Comparison of ENCODE assay signal across 8 cellular contexts in the genomic region with DNA sequence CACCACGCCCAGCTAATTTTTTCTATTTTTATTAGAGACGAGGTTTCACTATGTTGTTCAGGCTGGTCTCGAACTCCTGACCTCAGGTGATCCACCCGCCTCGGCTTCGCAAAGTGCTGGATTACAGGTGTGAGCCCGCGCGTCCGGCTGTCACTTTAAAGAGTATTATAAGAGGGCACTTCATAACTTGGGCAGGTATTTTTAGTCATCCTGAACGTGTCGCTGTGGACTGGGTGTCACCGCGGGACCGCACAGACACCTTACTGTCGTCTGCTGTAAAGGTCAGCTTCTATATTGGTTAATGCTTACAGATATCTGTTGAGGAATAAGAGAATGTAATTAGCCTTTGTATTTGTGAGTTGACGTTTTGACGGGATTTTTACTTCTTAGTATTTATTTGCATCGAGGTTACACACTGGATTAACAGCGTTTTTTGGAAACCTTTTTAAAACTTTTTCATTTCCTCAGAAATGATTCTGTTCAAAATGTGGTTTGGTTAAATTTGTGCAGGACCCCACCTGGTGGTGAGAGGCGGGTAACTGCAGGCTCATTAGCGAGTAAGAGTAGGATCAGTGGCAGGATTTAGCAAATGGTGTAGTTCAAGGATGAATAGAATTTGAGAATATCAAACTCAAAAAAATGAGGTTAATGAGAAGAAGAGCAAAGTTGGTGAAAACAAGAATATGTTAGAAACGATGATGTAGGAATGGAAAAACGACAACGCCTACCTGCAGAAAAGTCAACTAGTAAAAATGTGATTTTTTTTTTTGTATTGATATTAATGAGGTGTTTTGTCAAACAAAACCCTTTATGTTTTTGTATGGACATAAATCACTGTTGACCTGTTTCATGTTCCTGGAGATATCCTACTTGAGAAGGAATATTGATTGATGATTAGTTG. TPM values are rescaled to one million over a fixed set of nuclear protein-coding genes. Genes with fewer than 3 reads are reported as not detected.
DNase-seq lines count a peak whose midpoint lies in the region; ATAC-seq and TF ChIP-seq lines count a peak whose summit lies in the region.

No MANE protein-coding gene starts in this region.

- H4K20me1 ChIP-seq in PC-3 (ENCODE audit: low read length) = peaks cover 58% of the 10 kb centered on the region
- H4K20me1 ChIP-seq in fibroblast of lung (ENCODE audit: control insufficient read depth, extremely low read depth, insufficient read depth, low read length) = peaks cover 3% of the 10 kb centered on the region
- H4K20me1 ChIP-seq in neural cell (ENCODE audit: insufficient read depth) = peaks cover 18% of the 10 kb centered on the region

- peak; percentile 26 for ATAC-seq in HG03354 (IDR thresholded peaks at IDR 0.05; ENCODE audit: poor library complexity, severe bottlenecking, unreplicated experiment)
- ATAC-seq in PC-3 = peak; percentile 10; the same call in 1 of the 2 replicates
- no peak for ATAC-seq in HG03196 (IDR thresholded peaks at IDR 0.05; ENCODE audit: unreplicated experiment)

- WGBS in testis, 2 donors = 41 to 48% methylated on average over 25 of the region's 25 CpGs

- H3K4me1 ChIP-seq in PC-3 (ENCODE audit: insufficient read depth, low read length) = peaks cover 14% of the 10 kb centered on the region; the same call in 1 of the 2 replicates
- H3K4me1 ChIP-seq in fibroblast of lung (ENCODE audit: control insufficient read depth, extremely low read depth, insufficient read depth, low read length) = no peaks in the 10 kb centered on the region
- peaks cover 9% of the 10 kb centered on the region for H3K4me1 ChIP-seq in testis

- H3K4me3 ChIP-seq in PC-3 (ENCODE audit: low read length) (peak overlapping the region; percentile 88), fibroblast of lung (replicated peaks in 1 of 4; ENCODE audit: control extremely low read depth in 1 of 4, insufficient read depth in 1 of 4, low read depth in 3 of 4, low read length in 4 of 4) (no peak overlapping the region), neural cell (ENCODE audit: low read length) (peak overlapping the region; percentile 16), testis (no peak overlapping the region)

- H2AFZ ChIP-seq in PC-3 (ENCODE audit: low read length) = no peak overlapping the region
- no peak overlapping the region for H2AFZ ChIP-seq in fibroblast of lung (ENCODE audit: low read length)
- H2AFZ ChIP-seq in neural cell (ENCODE audit: low read depth, low read length) = no peak overlapping the region

- H3K9ac ChIP-seq in PC-3 (ENCODE audit: low read length) (peak overlapping the region; percentile 35; the same call in 1 of the 2 replicates), fibroblast of lung (ENCODE audit: insufficient read depth, low read length) (no peak overlapping the region), neural cell (ENCODE audit: low read length) (no peak overlapping the region)

- peak overlapping the region; percentile 36 for H3K27ac Mint-ChIP-seq in activated T-helper 1 cell treated with anti-CD3 and anti-CD28 coated beads, Interleukin-12 subunit alpha, Interleukin-12 subunit beta, Interleukin-2, Interleukin-4 antibody, amounts not matched to agents 30 ng/mL and 10 ng/mL and 1 ng/mL, durations not matched to agents 14 hours and 24 hours and 36 hours

- H3K4me2 ChIP-seq in PC-3 (ENCODE audit: low read length) = peak overlapping the region; percentile 89
- no peak overlapping the region for H3K4me2 ChIP-seq in fibroblast of lung (ENCODE audit: extremely low read depth, insufficient read depth, low read length)
- no peak overlapping the region for H3K4me2 ChIP-seq in neural cell (ENCODE audit: low read length)

- no peak for TF ChIP-seq EP300 in neural cell (conservative IDR thresholded peaks at IDR 0.05; ENCODE audit: poor library complexity, severe bottlenecking)

- H3F3A ChIP-seq in PC-3 (ENCODE audit: low read length, unreplicated experiment) = no peaks in the 10 kb centered on the region
- H3F3A ChIP-seq in neural cell (ENCODE audit: insufficient read depth, low read length, poor library complexity, severe bottlenecking) = no peaks in the 10 kb centered on the region

- peaks cover 18% of the 10 kb centered on the region for H3K36me3 Mint-ChIP-seq in activated T-helper 1 cell treated with anti-CD3 and anti-CD28 coated beads, Interleukin-12 subunit alpha, Interleukin-12 subunit beta, Interleukin-2, Interleukin-4 antibody, amounts not matched to agents 30 ng/mL and 10 ng/mL and 1 ng/mL, durations not matched to agents 14 hours and 24 hours and 36 hours (ENCODE audit: low read depth)

- H3K27ac ChIP-seq in PC-3 (ENCODE audit: low read length) = peak overlapping the region; percentile 38
- H3K27ac ChIP-seq in fibroblast of lung (ENCODE audit: insufficient read depth, low read length) = no peak overlapping the region
- H3K27ac ChIP-seq in neural cell (ENCODE audit: low read length) = no peak overlapping the region
- H3K27ac ChIP-seq in testis = no peak overlapping the region

- H3K27me3 ChIP-seq in PC-3 (ENCODE audit: low read length) = no peaks in the 10 kb centered on the region
- H3K27me3 ChIP-seq in fibroblast of lung (ENCODE audit: control insufficient read depth, insufficient read depth, low read length) = no peaks in the 10 kb centered on the region
- no peaks in the 10 kb centered on the region for H3K27me3 ChIP-seq in neural cell (ENCODE audit: insufficient read depth, low read depth, low read length)
- no peaks in the 10 kb centered on the region for H3K27me3 ChIP-seq in testis

- peak; percentile 73 for TF ChIP-seq RAD21 in neural cell (conservative IDR thresholded peaks at IDR 0.05)

- BruUV-seq in PC-3 (replicated peaks; lab: Mats Ljungman, UMichigan) = no TSS peak

- intact Hi-C loops in PC-3 (cut with micrococcal nuclease) = loop anchor here (1.0 to 10.0 kb wide), 4 partner anchors 38 to 195 kb away; no protein-coding TSS in a partner anchor
- intact Hi-C loops in activated T-helper 1 cell treated with anti-CD3 and anti-CD28 coated beads, Interleukin-12 subunit alpha, Interleukin-12 subunit beta, Interleukin-2, Interleukin-4 antibody, amounts not matched to agents 30 ng/mL and 10 ng/mL and 1 ng/mL, durations not matched to agents 14 hours and 24 hours and 36 hours (cut with micrococcal nuclease) = loop anchor here (1.0 to 10.0 kb wide), 3 partner anchors 47 to 445 kb away; a partner anchor contains a TSS
- intact Hi-C loops in testis (cut with DNase I; ENCODE audit: low total_unique reads) = loop anchor here (10.0 kb wide), 1 partner anchor 65 kb away; no protein-coding TSS in a partner anchor

- H3K27me3 Mint-ChIP-seq in activated T-helper 1 cell treated with anti-CD3 and anti-CD28 coated beads, Interleukin-12 subunit alpha, Interleukin-12 subunit beta, Interleukin-2, Interleukin-4 antibody, amounts not matched to agents 30 ng/mL and 10 ng/mL and 1 ng/mL, durations not matched to agents 14 hours and 24 hours and 36 hours (ENCODE audit: insufficient read depth) = peaks cover 2% of the 10 kb centered on the region

- peak overlapping the region; percentile 35 for H3K4me3 Mint-ChIP-seq in activated T-helper 1 cell treated with anti-CD3 and anti-CD28 coated beads, Interleukin-12 subunit alpha, Interleukin-12 subunit beta, Interleukin-2, Interleukin-4 antibody, amounts not matched to agents 30 ng/mL and 10 ng/mL and 1 ng/mL, durations not matched to agents 14 hours and 24 hours and 36 hours

- no peak for TF ChIP-seq POLR2A in testis (IDR thresholded peaks at IDR 0.05)

- H3K9me3 ChIP-seq in PC-3 (ENCODE audit: low read length) (no peaks in the 10 kb centered on the region), fibroblast of lung (ENCODE audit: control insufficient read depth, insufficient read depth, low read depth, low read length) (no peaks in the 10 kb centered on the region), neural cell (ENCODE audit: low read length) (no peaks in the 10 kb centered on the region), testis (no peaks in the 10 kb centered on the region)

- peaks cover 37% of the 10 kb centered on the region for H3K4me1 Mint-ChIP-seq in activated T-helper 1 cell treated with anti-CD3 and anti-CD28 coated beads, Interleukin-12 subunit alpha, Interleukin-12 subunit beta, Interleukin-2, Interleukin-4 antibody, amounts not matched to agents 30 ng/mL and 10 ng/mL and 1 ng/mL, durations not matched to agents 14 hours and 24 hours and 36 hours (ENCODE audit: low read depth)

- DNase-seq in GF-D8 (lab: John Stamatoyannopoulos, UW) (peak; percentile 52), PC-3 (peak; percentile 76), fibroblast of lung (ENCODE audit: low read depth in 2 of 2) (peak; percentile 56 to 78), testis (peak; percentile 78)
- peak; percentile 42 for DNase-seq in activated T-helper 1 cell treated with anti-CD3 and anti-CD28 coated beads, Interleukin-12 subunit alpha, Interleukin-12 subunit beta, Interleukin-2, Interleukin-4 antibody, amounts not matched to agents 30 ng/mL and 10 ng/mL and 1 ng/mL, durations not matched to agents 14 hours and 24 hours and 36 hours (ENCODE audit: low spot score)

- H3K36me3 ChIP-seq in PC-3 (ENCODE audit: low read depth, low read length) (peaks cover 9% of the 10 kb centered on the region; the same call in 1 of the 2 replicates), fibroblast of lung (ENCODE audit: control insufficient read depth, insufficient read depth, low read length) (no peaks in the 10 kb centered on the region), neural cell (ENCODE audit: insufficient read depth, low read length) (no peaks in the 10 kb centered on the region), testis (ENCODE audit: low read depth, missing control alignments) (no peaks in the 10 kb centered on the region)

- H3K9me2 ChIP-seq in PC-3 (replicated peaks; ENCODE audit: low read length) (no peaks in the 10 kb centered on the region), neural cell (ENCODE audit: insufficient read depth, low read length) (no peaks in the 10 kb centered on the region)

- peaks cover 82% of the 10 kb centered on the region for H3K79me2 ChIP-seq in PC-3 (ENCODE audit: low read length)
- H3K79me2 ChIP-seq in fibroblast of lung (ENCODE audit: control insufficient read depth, insufficient read depth, low read length) = peaks cover 75% of the 10 kb centered on the region
- H3K79me2 ChIP-seq in neural cell (replicated peaks; ENCODE audit: insufficient read depth, low read length) = peaks cover 71% of the 10 kb centered on the region

- CTCF ChIA-PET in PC-3 (lab: Charles Lee) = no interaction called here

- no peaks in the 10 kb centered on the region for H3K9me3 Mint-ChIP-seq in activated T-helper 1 cell treated with anti-CD3 and anti-CD28 coated beads, Interleukin-12 subunit alpha, Interleukin-12 subunit beta, Interleukin-2, Interleukin-4 antibody, amounts not matched to agents 30 ng/mL and 10 ng/mL and 1 ng/mL, durations not matched to agents 14 hours and 24 hours and 36 hours

- TF ChIP-seq CTCF in PC-3 (conservative IDR thresholded peaks at IDR 0.05; ENCODE audit: low read depth, low read length) = peak; percentile 95
- peak; percentile 96 for TF ChIP-seq CTCF in fibroblast of lung (conservative IDR thresholded peaks at IDR 0.05 in 1 of 2, IDR thresholded peaks at IDR 0.05 in 1 of 2; ENCODE audit: low read depth in 1 of 2, low read length in 2 of 2)
- TF ChIP-seq CTCF in neural cell (IDR thresholded peaks at IDR 0.05; ENCODE audit: poor library complexity, severe bottlenecking) = peak; percentile 81
- peak; percentile 86 to 91 (median 91) for TF ChIP-seq CTCF in testis (IDR thresholded peaks at IDR 0.05)

- POLR2A ChIA-PET in PC-3 (lab: Charles Lee; ENCODE audit: unreplicated experiment) = interaction anchor here (0.6 kb wide), 1 partner anchor 371 kb away, joined by 3 read pairs; no protein-coding TSS in a partner anchor

RNA-seq across cellular contexts. Expression of a gene that starts 3.2 kb away (rescaled TPM):
- total RNA-seq in PC-3 (2014; rRNA removed) (119 and 151 TPM in 2 replicates), fibroblast of lung (84.5 and 86.2 TPM in 2 replicates), testis (100 to 1,000 TPM; 154 to 172 TPM)
- total RNA-seq in activated T-helper 1 cell treated with anti-CD3 and anti-CD28 coated beads, Interleukin-12 subunit alpha, Interleukin-12 subunit beta, Interleukin-2, Interleukin-4 antibody, amounts not matched to agents 30 ng/mL and 10 ng/mL and 1 ng/mL, durations not matched to agents 14 hours and 24 hours and 36 hours = 127 and 137 TPM in 2 replicates
- polyA plus RNA-seq in fibroblast of lung (98.7 and 117 TPM in 2 replicates), neural cell (427 and 466 TPM in 2 replicates), testis (ENCODE audit: insufficient read depth, low read depth, low replicate concordance) (262 TPM)
- polyA plus RNA-seq in fibroblast of lung (2012) = 89.2 and 106 TPM in 2 replicates
- polyA minus RNA-seq in fibroblast of lung (ENCODE audit: low replicate concordance) (20.5 and 29.9 TPM in 2 replicates), neural cell (173 and 214 TPM in 2 replicates)

Comparison
In these comparisons a context has a peak if more than half of its experiments do, and no peak if none do; other contexts are left out.
1. H3K4me3 ChIP-seq: peak in PC-3 (single experiment) and neural cell (single experiment); none in fibroblast of lung (0 of 4) and testis (0 of 2).
2. Peak in every context shown above with its lines, with median percentiles within 50 percentile points of each other: DNase-seq and CTCF ChIP-seq.